In the genomic region with DNA sequence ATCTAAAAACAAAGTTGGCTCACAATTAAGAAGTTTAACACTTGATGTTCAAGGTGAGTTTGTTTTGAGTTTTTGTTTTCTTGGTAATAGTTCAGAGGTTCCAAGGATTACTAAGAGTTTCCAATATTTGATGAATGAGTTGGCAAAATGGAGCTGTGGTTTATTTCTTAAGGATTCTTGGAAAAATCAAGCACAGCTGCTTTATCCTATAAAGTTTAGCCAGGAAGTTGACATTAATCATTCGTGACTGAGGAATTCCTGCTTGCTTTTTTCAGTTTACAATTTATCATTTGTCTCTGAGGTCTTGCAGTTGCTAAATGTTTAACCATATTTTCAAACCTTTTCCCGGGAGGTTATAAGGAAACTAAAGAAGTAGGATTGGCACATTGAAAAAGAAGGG, we compare ENCODE assay signal across 11 cellular contexts. TPM values are rescaled to one million over a fixed set of nuclear protein-coding genes. Genes with fewer than 3 reads are reported as not detected.
DNase-seq lines count a peak whose midpoint lies in the region; ATAC-seq and TF ChIP-seq lines count a peak whose summit lies in the region.
"Had no signal": no experiment of that assay in that cellular context is flagged by ENCODE, and none has a peak within 500 bp of the region (broad histone marks: within the 10 kb centered on the region; RNA-seq: fewer than 3 reads in every experiment).

No MANE protein-coding gene starts in this region.

- no peak overlapping the region for H3K4me3 ChIP-seq in fibroblast of villous mesenchyme (ENCODE audit: low read depth, low read length)
- H3K4me3 ChIP-seq: ovary, thyroid gland had no signal

- intact Hi-C loops in sciatic nerve (cut with DNase I), result no loop called here

- ATAC-seq in SK-N-SH treated with all-trans-retinoic acid at 6 μM for 48 hours (peak; percentile 50), sciatic nerve (peak; percentile 70), HG03039 (IDR thresholded peaks at IDR 0.05; ENCODE audit: unreplicated experiment) (no peak), GM18517 (IDR thresholded peaks at IDR 0.05; ENCODE audit: unreplicated experiment) (no peak)

- no peak for TF ChIP-seq CTCF in fibroblast of villous mesenchyme (IDR thresholded peaks at IDR 0.05; ENCODE audit: insufficient read depth, low read depth, low read length)

- DNase-seq in ELR (ENCODE audit: low read depth), result peak; percentile 80
- DNase-seq in fibroblast of villous mesenchyme (ENCODE audit: low read depth), result peak; percentile 86
- DNase-seq in sciatic nerve (ENCODE audit: low spot score), result no peak
- no peak for DNase-seq in effector CD8-positive, alpha-beta T cell (lab: John Stamatoyannopoulos, UW)
- no peak for DNase-seq in NCI-H524 treated with DMSO at 0.1 percent for 48 hours (lab: John Stamatoyannopoulos, UW)
- DNase-seq: activated CD4-positive, alpha-beta T cell treated with anti-CD3 and anti-CD28 coated beads, Interleukin-2, amount 50 U/mL, for 4 hours; ovary; thyroid gland had no signal

TF ChIP-seq in SK-N-SH treated with all-trans-retinoic acid at 6 μM for 48 hours, 23 proteins besides CTCF, POLR2A, EP300 and RAD21:
- TF ChIP-seq RARB (CRISPR knock-in tag; IDR thresholded peaks at IDR 0.05), result no peak
- TF ChIP-seq TOX (CRISPR knock-in tag; IDR thresholded peaks at IDR 0.05; ENCODE audit: borderline replicate concordance), result peak; percentile 91
- no peak for TF ChIP-seq ZNF70 (CRISPR knock-in tag; IDR thresholded peaks at IDR 0.05)
- TF ChIP-seq BACH2 (CRISPR knock-in tag; IDR thresholded peaks at IDR 0.05; ENCODE audit: borderline replicate concordance), result no peak
- TF ChIP-seq TCF4 (CRISPR knock-in tag; IDR thresholded peaks at IDR 0.05; ENCODE audit: borderline replicate concordance), result no peak
- TF ChIP-seq, protein P1, sequence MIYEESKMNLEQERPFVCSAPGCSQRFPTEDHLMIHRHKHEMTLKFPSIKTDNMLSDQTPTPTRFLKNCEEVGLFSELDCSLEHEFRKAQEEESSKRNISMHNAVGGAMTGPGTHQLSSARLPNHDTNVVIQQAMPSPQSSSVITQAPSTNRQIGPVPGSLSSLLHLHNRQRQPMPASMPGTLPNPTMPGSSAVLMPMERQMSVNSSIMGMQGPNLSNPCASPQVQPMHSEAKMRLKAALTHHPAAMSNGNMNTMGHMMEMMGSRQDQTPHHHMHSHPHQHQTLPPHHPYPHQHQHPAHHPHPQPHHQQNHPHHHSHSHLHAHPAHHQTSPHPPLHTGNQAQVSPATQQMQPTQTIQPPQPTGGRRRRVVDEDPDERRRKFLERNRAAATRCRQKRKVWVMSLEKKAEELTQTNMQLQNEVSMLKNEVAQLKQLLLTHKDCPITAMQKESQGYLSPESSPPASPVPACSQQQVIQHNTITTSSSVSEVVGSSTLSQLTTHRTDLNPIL (CRISPR knock-in tag; IDR thresholded peaks at IDR 0.05; ENCODE audit: low read depth), result no peak
- TF ChIP-seq, protein P2, sequence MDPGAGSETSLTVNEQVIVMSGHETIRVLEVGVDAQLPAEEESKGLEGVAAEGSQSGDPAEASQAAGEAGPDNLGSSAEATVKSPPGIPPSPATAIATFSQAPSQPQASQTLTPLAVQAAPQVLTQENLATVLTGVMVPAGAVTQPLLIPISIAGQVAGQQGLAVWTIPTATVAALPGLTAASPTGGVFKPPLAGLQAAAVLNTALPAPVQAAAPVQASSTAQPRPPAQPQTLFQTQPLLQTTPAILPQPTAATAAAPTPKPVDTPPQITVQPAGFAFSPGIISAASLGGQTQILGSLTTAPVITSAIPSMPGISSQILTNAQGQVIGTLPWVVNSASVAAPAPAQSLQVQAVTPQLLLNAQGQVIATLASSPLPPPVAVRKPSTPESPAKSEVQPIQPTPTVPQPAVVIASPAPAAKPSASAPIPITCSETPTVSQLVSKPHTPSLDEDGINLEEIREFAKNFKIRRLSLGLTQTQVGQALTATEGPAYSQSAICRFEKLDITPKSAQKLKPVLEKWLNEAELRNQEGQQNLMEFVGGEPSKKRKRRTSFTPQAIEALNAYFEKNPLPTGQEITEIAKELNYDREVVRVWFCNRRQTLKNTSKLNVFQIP (CRISPR knock-in tag; IDR thresholded peaks at IDR 0.05; ENCODE audit: borderline replicate concordance, low read depth), result no peak
- no peak for TF ChIP-seq ARNTL (CRISPR knock-in tag; IDR thresholded peaks at IDR 0.05; ENCODE audit: borderline replicate concordance, low read depth)
- TF ChIP-seq ESRRG (CRISPR knock-in tag; IDR thresholded peaks at IDR 0.05), result no peak
- TF ChIP-seq, protein P3, sequence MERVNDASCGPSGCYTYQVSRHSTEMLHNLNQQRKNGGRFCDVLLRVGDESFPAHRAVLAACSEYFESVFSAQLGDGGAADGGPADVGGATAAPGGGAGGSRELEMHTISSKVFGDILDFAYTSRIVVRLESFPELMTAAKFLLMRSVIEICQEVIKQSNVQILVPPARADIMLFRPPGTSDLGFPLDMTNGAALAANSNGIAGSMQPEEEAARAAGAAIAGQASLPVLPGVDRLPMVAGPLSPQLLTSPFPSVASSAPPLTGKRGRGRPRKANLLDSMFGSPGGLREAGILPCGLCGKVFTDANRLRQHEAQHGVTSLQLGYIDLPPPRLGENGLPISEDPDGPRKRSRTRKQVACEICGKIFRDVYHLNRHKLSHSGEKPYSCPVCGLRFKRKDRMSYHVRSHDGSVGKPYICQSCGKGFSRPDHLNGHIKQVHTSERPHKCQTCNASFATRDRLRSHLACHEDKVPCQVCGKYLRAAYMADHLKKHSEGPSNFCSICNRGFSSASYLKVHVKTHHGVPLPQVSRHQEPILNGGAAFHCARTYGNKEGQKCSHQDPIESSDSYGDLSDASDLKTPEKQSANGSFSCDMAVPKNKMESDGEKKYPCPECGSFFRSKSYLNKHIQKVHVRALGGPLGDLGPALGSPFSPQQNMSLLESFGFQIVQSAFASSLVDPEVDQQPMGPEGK (CRISPR knock-in tag; IDR thresholded peaks at IDR 0.05; ENCODE audit: borderline replicate concordance), result no peak
- TF ChIP-seq ZC3H10 (CRISPR knock-in tag; IDR thresholded peaks at IDR 0.05), result peak; percentile 86
- TF ChIP-seq, protein P4, sequence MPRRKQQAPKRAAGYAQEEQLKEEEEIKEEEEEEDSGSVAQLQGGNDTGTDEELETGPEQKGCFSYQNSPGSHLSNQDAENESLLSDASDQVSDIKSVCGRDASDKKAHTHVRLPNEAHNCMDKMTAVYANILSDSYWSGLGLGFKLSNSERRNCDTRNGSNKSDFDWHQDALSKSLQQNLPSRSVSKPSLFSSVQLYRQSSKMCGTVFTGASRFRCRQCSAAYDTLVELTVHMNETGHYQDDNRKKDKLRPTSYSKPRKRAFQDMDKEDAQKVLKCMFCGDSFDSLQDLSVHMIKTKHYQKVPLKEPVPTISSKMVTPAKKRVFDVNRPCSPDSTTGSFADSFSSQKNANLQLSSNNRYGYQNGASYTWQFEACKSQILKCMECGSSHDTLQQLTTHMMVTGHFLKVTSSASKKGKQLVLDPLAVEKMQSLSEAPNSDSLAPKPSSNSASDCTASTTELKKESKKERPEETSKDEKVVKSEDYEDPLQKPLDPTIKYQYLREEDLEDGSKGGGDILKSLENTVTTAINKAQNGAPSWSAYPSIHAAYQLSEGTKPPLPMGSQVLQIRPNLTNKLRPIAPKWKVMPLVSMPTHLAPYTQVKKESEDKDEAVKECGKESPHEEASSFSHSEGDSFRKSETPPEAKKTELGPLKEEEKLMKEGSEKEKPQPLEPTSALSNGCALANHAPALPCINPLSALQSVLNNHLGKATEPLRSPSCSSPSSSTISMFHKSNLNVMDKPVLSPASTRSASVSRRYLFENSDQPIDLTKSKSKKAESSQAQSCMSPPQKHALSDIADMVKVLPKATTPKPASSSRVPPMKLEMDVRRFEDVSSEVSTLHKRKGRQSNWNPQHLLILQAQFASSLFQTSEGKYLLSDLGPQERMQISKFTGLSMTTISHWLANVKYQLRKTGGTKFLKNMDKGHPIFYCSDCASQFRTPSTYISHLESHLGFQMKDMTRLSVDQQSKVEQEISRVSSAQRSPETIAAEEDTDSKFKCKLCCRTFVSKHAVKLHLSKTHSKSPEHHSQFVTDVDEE (CRISPR knock-in tag; IDR thresholded peaks at IDR 0.05), result no peak
- TF ChIP-seq GLIS3 (CRISPR knock-in tag; IDR thresholded peaks at IDR 0.05), result no peak
- no peak for TF ChIP-seq ZFP3 (CRISPR knock-in tag; IDR thresholded peaks at IDR 0.05)
- no peak for TF ChIP-seq ISL1 (CRISPR knock-in tag; IDR thresholded peaks at IDR 0.05)
- no peak for TF ChIP-seq ZNF8 (CRISPR knock-in tag; IDR thresholded peaks at IDR 0.05)
- no peak for TF ChIP-seq ZNF565 (CRISPR knock-in tag; conservative IDR thresholded peaks at IDR 0.05; ENCODE audit: low read depth)
- no peak for TF ChIP-seq SNAI2 (CRISPR knock-in tag; IDR thresholded peaks at IDR 0.05)
- peak; percentile 85 for TF ChIP-seq OSR1 (CRISPR knock-in tag; IDR thresholded peaks at IDR 0.05)
- TF ChIP-seq, protein P5, sequence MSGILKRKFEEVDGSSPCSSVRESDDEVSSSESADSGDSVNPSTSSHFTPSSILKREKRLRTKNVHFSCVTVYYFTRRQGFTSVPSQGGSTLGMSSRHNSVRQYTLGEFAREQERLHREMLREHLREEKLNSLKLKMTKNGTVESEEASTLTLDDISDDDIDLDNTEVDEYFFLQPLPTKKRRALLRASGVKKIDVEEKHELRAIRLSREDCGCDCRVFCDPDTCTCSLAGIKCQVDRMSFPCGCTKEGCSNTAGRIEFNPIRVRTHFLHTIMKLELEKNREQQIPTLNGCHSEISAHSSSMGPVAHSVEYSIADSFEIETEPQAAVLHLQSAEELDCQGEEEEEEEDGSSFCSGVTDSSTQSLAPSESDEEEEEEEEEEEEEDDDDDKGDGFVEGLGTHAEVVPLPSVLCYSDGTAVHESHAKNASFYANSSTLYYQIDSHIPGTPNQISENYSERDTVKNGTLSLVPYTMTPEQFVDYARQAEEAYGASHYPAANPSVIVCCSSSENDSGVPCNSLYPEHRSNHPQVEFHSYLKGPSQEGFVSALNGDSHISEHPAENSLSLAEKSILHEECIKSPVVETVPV (CRISPR knock-in tag; IDR thresholded peaks at IDR 0.05), result no peak
- TF ChIP-seq CSDC2 (CRISPR knock-in tag; IDR thresholded peaks at IDR 0.05), result no peak
- TF ChIP-seq ZFP30 (CRISPR knock-in tag; IDR thresholded peaks at IDR 0.05), result no peak
- no peak for TF ChIP-seq PPARA (CRISPR knock-in tag; IDR thresholded peaks at IDR 0.05; ENCODE audit: borderline replicate concordance)

RNA-seq across cellular contexts. Expression of a gene that starts 15.2 kb away (rescaled TPM):
- 28.3 and 54.8 TPM in 2 replicates for total RNA-seq in fibroblast of villous mesenchyme
- total RNA-seq in sciatic nerve, result 36.2 TPM

Comparison
In these comparisons a context has a peak if more than half of its experiments do, and no peak if none do; other contexts are left out.
1. DNase-seq: peak in ELR (single experiment) and fibroblast of villous mesenchyme (single experiment); none in sciatic nerve (single experiment), effector CD8-positive, alpha-beta T cell (single experiment) and NCI-H524 treated with DMSO at 0.1 percent for 48 hours (single experiment).
2. ATAC-seq: peak in SK-N-SH treated with all-trans-retinoic acid at 6 μM for 48 hours (single experiment) and sciatic nerve (single experiment); none in HG03039 (single experiment) and GM18517 (single experiment).